9 cellular contexts compared by ENCODE assay signal in the genomic region with DNA sequence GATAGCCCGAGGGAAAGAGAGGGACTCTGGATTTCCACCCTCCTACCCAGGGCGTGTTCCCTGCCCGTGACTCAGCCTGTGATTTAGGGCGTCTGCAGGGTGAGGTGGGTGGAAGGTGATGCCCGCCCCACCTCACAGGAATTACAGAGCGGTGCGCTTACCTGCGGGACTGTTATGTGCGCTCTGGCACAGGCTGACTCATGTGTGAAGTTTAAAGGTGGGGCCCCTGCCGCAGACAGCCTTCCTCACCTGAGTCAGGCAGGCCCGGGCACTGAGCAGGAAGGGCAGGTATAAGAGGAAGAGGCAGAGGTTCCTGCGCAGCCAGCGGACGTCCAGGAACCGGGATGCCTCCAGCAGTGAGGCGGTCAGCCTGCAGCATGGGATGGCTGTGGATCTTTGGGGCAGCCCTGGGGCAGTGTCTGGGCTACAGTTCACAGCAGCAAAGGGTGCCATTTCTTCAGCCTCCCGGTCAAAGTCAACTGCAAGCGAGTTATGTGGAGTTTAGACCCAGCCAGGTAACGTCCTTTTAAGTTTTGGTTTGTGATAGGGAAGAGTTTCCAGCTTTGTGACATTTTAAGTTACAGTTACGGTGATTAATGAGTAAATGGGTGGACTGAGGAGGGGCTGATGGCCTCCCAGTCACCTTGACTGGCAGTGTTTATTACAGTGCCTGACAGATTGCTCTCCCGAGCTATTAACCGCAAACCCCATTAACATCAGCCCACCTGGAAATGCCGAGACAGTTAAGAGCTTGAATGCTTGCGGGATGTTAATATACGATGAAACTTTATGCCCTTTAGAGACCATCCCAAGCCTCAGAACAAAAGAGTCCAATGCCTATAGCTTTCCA.
DNase-seq lines count a peak whose midpoint lies in the region; ATAC-seq and TF ChIP-seq lines count a peak whose summit lies in the region.
"Had no signal": no experiment of that assay in that cellular context is flagged by ENCODE, and none has a peak within 500 bp of the region (broad histone marks: within the 10 kb centered on the region; RNA-seq: fewer than 3 reads in every experiment).

No MANE protein-coding gene starts in this region.

- no peak overlapping the region for H3K27ac Mint-ChIP-seq in activated CD8-positive, alpha-beta T cell treated with anti-CD3 and anti-CD28 coated beads for 36 hours
- H3K27ac Mint-ChIP-seq in activated CD8-positive, alpha-beta T cell treated with anti-CD3 and anti-CD28 coated beads, Interleukin-2, amount 10 ng/mL, durations not matched to agents 7 days and 5 days: no peak overlapping the region
- peak overlapping the region in 1 of 2 donors; percentile 26 for H3K27ac Mint-ChIP-seq in activated naive CD4-positive, alpha-beta T cell treated with anti-CD3 and anti-CD28 coated beads, Interleukin-2, amount 50 U/mL, for 72 hours

- no peak for TF ChIP-seq CTCF in activated CD8-positive, alpha-beta T cell treated with anti-CD3 and anti-CD28 coated beads for 36 hours (IDR thresholded peaks at IDR 0.05)

- no peaks in the 10 kb centered on the region for H3K27me3 Mint-ChIP-seq in activated CD8-positive, alpha-beta T cell treated with anti-CD3 and anti-CD28 coated beads for 36 hours
- peaks cover 13% of the 10 kb centered on the region for H3K27me3 Mint-ChIP-seq in activated CD8-positive, alpha-beta T cell treated with anti-CD3 and anti-CD28 coated beads, Interleukin-2, amount 10 ng/mL, durations not matched to agents 7 days and 5 days (ENCODE audit: low read depth)

- POLR2A ChIA-PET in activated CD8-positive, alpha-beta T cell treated with anti-CD3 and anti-CD28 coated beads for 36 hours (lab: Charles Lee): interaction anchor here (2.1 kb wide), 1 partner anchor 7 kb away, joined by 5 read pairs; no protein-coding TSS in a partner anchor
- POLR2A ChIA-PET in activated CD8-positive, alpha-beta T cell treated with anti-CD3 and anti-CD28 coated beads, Interleukin-2, amount 10 ng/mL, durations not matched to agents 7 days and 5 days (lab: Charles Lee): no interaction called here

- peaks cover 35% of the 10 kb centered on the region for H3K4me1 Mint-ChIP-seq in activated CD8-positive, alpha-beta T cell treated with anti-CD3 and anti-CD28 coated beads for 36 hours (ENCODE audit: low read depth)
- peaks cover 45% of the 10 kb centered on the region for H3K4me1 Mint-ChIP-seq in activated CD8-positive, alpha-beta T cell treated with anti-CD3 and anti-CD28 coated beads, Interleukin-2, amount 10 ng/mL, durations not matched to agents 7 days and 5 days (ENCODE audit: low read depth)

- intact Hi-C loops in activated CD8-positive, alpha-beta T cell treated with anti-CD3 and anti-CD28 coated beads for 36 hours (cut with micrococcal nuclease): no loop called here

- no peaks in the 10 kb centered on the region for H3K9me3 Mint-ChIP-seq in activated CD8-positive, alpha-beta T cell treated with anti-CD3 and anti-CD28 coated beads for 36 hours
- H3K9me3 Mint-ChIP-seq in activated CD8-positive, alpha-beta T cell treated with anti-CD3 and anti-CD28 coated beads, Interleukin-2, amount 10 ng/mL, durations not matched to agents 7 days and 5 days (ENCODE audit: insufficient read depth): no peaks in the 10 kb centered on the region
- no peaks in the 10 kb centered on the region for H3K9me3 Mint-ChIP-seq in activated naive CD4-positive, alpha-beta T cell treated with anti-CD3 and anti-CD28 coated beads, Interleukin-2, amount 50 U/mL, for 72 hours

- CTCF ChIA-PET in activated CD8-positive, alpha-beta T cell treated with anti-CD3 and anti-CD28 coated beads for 36 hours (lab: Charles Lee): no interaction called here
- CTCF ChIA-PET in activated CD8-positive, alpha-beta T cell treated with anti-CD3 and anti-CD28 coated beads, Interleukin-2, amount 10 ng/mL, durations not matched to agents 7 days and 5 days (lab: Charles Lee): interaction anchor here (0.8 to 1.1 kb wide), 2 partner anchors 9 to 46 kb away, joined by 3 read pairs; no protein-coding TSS in a partner anchor

- ATAC-seq in activated CD8-positive, alpha-beta T cell treated with anti-CD3 and anti-CD28 coated beads for 36 hours: peak; percentile 40
- no peak for ATAC-seq in activated CD8-positive, alpha-beta T cell treated with anti-CD3 and anti-CD28 coated beads, Interleukin-2, amount 10 ng/mL, durations not matched to agents 7 days and 5 days
- peak; percentile 50 to 51 for ATAC-seq in activated naive CD4-positive, alpha-beta T cell treated with anti-CD3 and anti-CD28 coated beads, Interleukin-2, amount 50 U/mL, for 72 hours
- ATAC-seq: left cardiac atrium had no signal

- H3K36me3 Mint-ChIP-seq in activated CD8-positive, alpha-beta T cell treated with anti-CD3 and anti-CD28 coated beads for 36 hours (ENCODE audit: low read depth): no peaks in the 10 kb centered on the region
- H3K36me3 Mint-ChIP-seq in activated CD8-positive, alpha-beta T cell treated with anti-CD3 and anti-CD28 coated beads, Interleukin-2, amount 10 ng/mL, durations not matched to agents 7 days and 5 days (ENCODE audit: low read depth): no peaks in the 10 kb centered on the region
- H3K36me3 Mint-ChIP-seq in activated naive CD4-positive, alpha-beta T cell treated with anti-CD3 and anti-CD28 coated beads, Interleukin-2, amount 50 U/mL, for 72 hours: no peaks in the 10 kb centered on the region

- no peak overlapping the region for H3K4me3 Mint-ChIP-seq in activated CD8-positive, alpha-beta T cell treated with anti-CD3 and anti-CD28 coated beads for 36 hours
- no peak overlapping the region for H3K4me3 Mint-ChIP-seq in activated CD8-positive, alpha-beta T cell treated with anti-CD3 and anti-CD28 coated beads, Interleukin-2, amount 10 ng/mL, durations not matched to agents 7 days and 5 days

- DNase-seq in activated CD8-positive, alpha-beta T cell treated with anti-CD3 and anti-CD28 coated beads for 36 hours: peak; percentile 44
- DNase-seq in activated CD8-positive, alpha-beta T cell treated with anti-CD3 and anti-CD28 coated beads, Interleukin-2, amount 10 ng/mL, durations not matched to agents 7 days and 5 days: no peak
- DNase-seq in activated naive CD4-positive, alpha-beta T cell treated with anti-CD3 and anti-CD28 coated beads, Interleukin-2, amount 50 U/mL, for 72 hours (ENCODE audit: low spot score in 2 of 2): no peak
- peak; percentile 61 for DNase-seq in mucosa of gallbladder (ENCODE audit: low spot score)
- DNase-seq in ureter (ENCODE audit: low spot score): peak; percentile 79
- no peak for DNase-seq in NCI-H187 (lab: John Stamatoyannopoulos, UW)
- no peak for DNase-seq in COR-L47 (lab: John Stamatoyannopoulos, UW)
- no peak for DNase-seq in dedifferentiated amniotic fluid mesenchymal stem cell (ENCODE audit: extremely low spot score)
- DNase-seq: left cardiac atrium had no signal

Comparison
In these comparisons a context has a peak if more than half of its experiments do, and no peak if none do; other contexts are left out.
1. DNase-seq: peak in activated CD8-positive, alpha-beta T cell treated with anti-CD3 and anti-CD28 coated beads for 36 hours (single experiment), mucosa of gallbladder (single experiment) and ureter (single experiment); none in activated CD8-positive, alpha-beta T cell treated with anti-CD3 and anti-CD28 coated beads, Interleukin-2, amount 10 ng/mL, durations not matched to agents 7 days and 5 days (single experiment), activated naive CD4-positive, alpha-beta T cell treated with anti-CD3 and anti-CD28 coated beads, Interleukin-2, amount 50 U/mL, for 72 hours (0 of 2), NCI-H187 (0 of 2), COR-L47 (single experiment) and dedifferentiated amniotic fluid mesenchymal stem cell (single experiment).